Comparison of ENCODE assay signal across 17 cellular contexts in the genomic region with DNA sequence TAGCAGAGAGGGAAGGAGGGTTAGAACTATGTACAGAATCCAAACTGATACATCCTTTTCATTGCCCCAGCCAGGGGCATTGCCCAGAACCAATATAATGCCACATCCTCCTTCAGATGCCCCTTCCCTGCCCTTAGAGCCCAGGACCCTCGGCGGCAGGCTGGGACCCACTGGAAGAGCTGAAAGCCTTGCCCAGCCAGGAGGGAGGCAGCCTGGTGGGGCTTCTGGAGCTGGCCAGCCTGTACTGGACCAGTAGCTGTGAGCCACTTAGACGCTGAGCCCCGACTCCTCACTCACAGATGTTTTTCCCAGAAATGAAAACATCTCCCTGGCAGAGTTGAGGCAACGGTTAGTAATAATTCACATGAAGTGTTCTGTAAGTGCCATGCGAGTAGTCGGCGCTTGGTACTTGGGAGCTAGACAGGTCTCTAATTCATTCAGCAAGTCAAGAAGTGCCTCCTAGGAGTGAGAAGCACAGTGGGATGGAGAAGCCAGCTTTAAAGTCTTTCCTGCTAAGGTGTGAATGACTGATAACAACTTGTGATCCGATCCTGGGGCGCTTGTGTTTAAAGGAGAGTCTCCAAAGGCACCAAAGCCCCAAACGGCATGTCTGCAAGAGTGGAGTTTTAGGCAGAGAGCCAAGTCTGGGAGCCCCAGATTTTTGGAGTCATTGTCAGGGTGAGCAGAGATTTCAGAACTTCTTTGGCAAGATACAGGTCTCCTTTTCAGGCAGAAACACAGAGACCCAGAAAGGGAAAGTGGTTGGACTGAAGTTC. TPM values are rescaled to one million over a fixed set of nuclear protein-coding genes. Genes with fewer than 3 reads are reported as not detected.
DNase-seq lines count a peak whose midpoint lies in the region; ATAC-seq and TF ChIP-seq lines count a peak whose summit lies in the region.
"Had no signal": no experiment of that assay in that cellular context is flagged by ENCODE, and none has a peak within 500 bp of the region (broad histone marks: within the 10 kb centered on the region; RNA-seq: fewer than 3 reads in every experiment).

No MANE protein-coding gene starts in this region.

- POLR2A ChIA-PET in activated CD8-positive, alpha-beta T cell treated with anti-CD3 and anti-CD28 coated beads, Interleukin-2, amount 10 ng/mL, durations not matched to agents 7 days and 5 days (lab: Charles Lee): interaction anchor here (0.6 to 2.4 kb wide), 4 partner anchors 8 to 11 kb away, joined by 3 to 6 read pairs (median 4); no protein-coding TSS in a partner anchor

- WGBS in stomach, 5 donors: 76 to 82% (median 77%) methylated on average over 11 of the region's 11 CpGs

- no peak for TF ChIP-seq POLR2A in stomach (IDR thresholded peaks at IDR 0.05)

- peaks cover 91% of the 10 kb centered on the region for H3K4me1 ChIP-seq in left ventricle myocardium inferior
- H3K4me1 ChIP-seq in stomach: peaks cover 48 to 94% (median 77%) of the 10 kb centered on the region in 4 donors

- no peak for DNase-seq in activated T-cell treated with anti-CD3 and anti-CD28 coated beads, Interleukin-2, amount 50 U/mL, for 4 hours
- no peak for DNase-seq in activated T-cell treated with anti-CD3 and anti-CD28 coated beads for 4 hours
- no peak for DNase-seq in activated CD8-positive, alpha-beta T cell treated with anti-CD3 and anti-CD28 coated beads, Interleukin-2, amount 10 ng/mL, durations not matched to agents 7 days and 5 days
- DNase-seq in left ventricle myocardium inferior: no peak
- DNase-seq in stomach: no peak
- no peak for DNase-seq in left colon
- DNase-seq in NCI-H524 treated with DMSO at 0.1 percent for 48 hours (lab: John Stamatoyannopoulos, UW): no peak
- DNase-seq: activated CD8-positive, alpha-beta memory T cell treated with anti-CD3 and anti-CD28 coated beads, Interleukin-2, amount 50 U/mL, for 48 hours; AML-193; GDM1; NCI-H2107; right lobe of liver; T-helper 9 cell had no signal

- H3K36me3 ChIP-seq in left ventricle myocardium inferior (peaks cover 41% of the 10 kb centered on the region), stomach (peaks cover 8 to 48% (median 35%) of the 10 kb centered on the region in 4 donors)
- H3K36me3 ChIP-seq: cardiac muscle cell, right lobe of liver had no signal

- CTCF ChIA-PET in activated CD8-positive, alpha-beta T cell treated with anti-CD3 and anti-CD28 coated beads, Interleukin-2, amount 10 ng/mL, durations not matched to agents 7 days and 5 days (lab: Charles Lee): interaction anchor here (0.8 to 6.0 kb wide), 7 partner anchors 9 to 69 kb away, joined by 3 to 34 read pairs (median 5); a partner anchor contains a TSS

- intact Hi-C loops in left ventricle myocardium inferior (cut with micrococcal nuclease): no loop called here
- intact Hi-C loops in stomach (cut with DNase I; ENCODE audit: low total_unique reads): no loop called here
- intact Hi-C loops in left colon (cut with DNase I, micrococcal nuclease): no loop called here

- H3K27me3 ChIP-seq in left ventricle myocardium inferior (ENCODE audit: low read depth): no peaks in the 10 kb centered on the region
- no peaks in the 10 kb centered on the region for H3K27me3 ChIP-seq in stomach
- H3K27me3 ChIP-seq: cardiac muscle cell, right lobe of liver had no signal

- H3K36me3 Mint-ChIP-seq in activated T-cell treated with anti-CD3 and anti-CD28 coated beads, Interleukin-2, amount 50 U/mL, for 4 hours (ENCODE audit: insufficient read depth): peaks cover 46% of the 10 kb centered on the region
- peaks cover 74% of the 10 kb centered on the region for H3K36me3 Mint-ChIP-seq in activated CD8-positive, alpha-beta T cell treated with anti-CD3 and anti-CD28 coated beads, Interleukin-2, amount 10 ng/mL, durations not matched to agents 7 days and 5 days (ENCODE audit: low read depth)

- H3K9me3 ChIP-seq in left ventricle myocardium inferior (replicated peaks): no peaks in the 10 kb centered on the region
- H3K9me3 ChIP-seq in stomach: no peaks in the 10 kb centered on the region
- H3K9me3 ChIP-seq: right lobe of liver had no signal

- no peaks in the 10 kb centered on the region for H3K9me3 Mint-ChIP-seq in activated T-cell treated with anti-CD3 and anti-CD28 coated beads, Interleukin-2, amount 50 U/mL, for 4 hours
- H3K9me3 Mint-ChIP-seq in activated CD8-positive, alpha-beta T cell treated with anti-CD3 and anti-CD28 coated beads, Interleukin-2, amount 10 ng/mL, durations not matched to agents 7 days and 5 days (ENCODE audit: insufficient read depth): no peaks in the 10 kb centered on the region

- no peak overlapping the region for H3K4me3 ChIP-seq in left ventricle myocardium inferior
- no peak overlapping the region for H3K4me3 ChIP-seq in stomach
- H3K4me3 ChIP-seq: cardiac muscle cell, right lobe of liver had no signal

- no peak for TF ChIP-seq CTCF in left ventricle myocardium inferior (IDR thresholded peaks at IDR 0.05; ENCODE audit: borderline replicate concordance)
- TF ChIP-seq CTCF in stomach (IDR thresholded peaks at IDR 0.05): no peak

- no peaks in the 10 kb centered on the region for H3K27me3 Mint-ChIP-seq in activated T-cell treated with anti-CD3 and anti-CD28 coated beads, Interleukin-2, amount 50 U/mL, for 4 hours (ENCODE audit: low read depth)
- H3K27me3 Mint-ChIP-seq in activated CD8-positive, alpha-beta T cell treated with anti-CD3 and anti-CD28 coated beads, Interleukin-2, amount 10 ng/mL, durations not matched to agents 7 days and 5 days (ENCODE audit: low read depth): no peaks in the 10 kb centered on the region

- peak overlapping the region; percentile 73 for H3K27ac Mint-ChIP-seq in activated CD8-positive, alpha-beta T cell treated with anti-CD3 and anti-CD28 coated beads, Interleukin-2, amount 10 ng/mL, durations not matched to agents 7 days and 5 days

- ATAC-seq in activated T-cell treated with anti-CD3 and anti-CD28 coated beads, Interleukin-2, amount 50 U/mL, for 4 hours: no peak
- ATAC-seq in activated CD8-positive, alpha-beta T cell treated with anti-CD3 and anti-CD28 coated beads, Interleukin-2, amount 10 ng/mL, durations not matched to agents 7 days and 5 days: no peak
- ATAC-seq in GM21529 (IDR thresholded peaks at IDR 0.05; ENCODE audit: unreplicated experiment): no peak
- no peak for ATAC-seq in left colon
- ATAC-seq: esophagus mucosa, right lobe of liver had no signal

- TF ChIP-seq EP300 in stomach (IDR thresholded peaks at IDR 0.05): no peak

- peaks cover 85% of the 10 kb centered on the region for H3K4me1 Mint-ChIP-seq in activated T-cell treated with anti-CD3 and anti-CD28 coated beads, Interleukin-2, amount 50 U/mL, for 4 hours (ENCODE audit: low read depth)
- peaks cover 85% of the 10 kb centered on the region for H3K4me1 Mint-ChIP-seq in activated CD8-positive, alpha-beta T cell treated with anti-CD3 and anti-CD28 coated beads, Interleukin-2, amount 10 ng/mL, durations not matched to agents 7 days and 5 days (ENCODE audit: low read depth)

- peak overlapping the region; percentile 33 for H3K4me3 Mint-ChIP-seq in activated T-cell treated with anti-CD3 and anti-CD28 coated beads, Interleukin-2, amount 50 U/mL, for 4 hours
- H3K4me3 Mint-ChIP-seq in activated CD8-positive, alpha-beta T cell treated with anti-CD3 and anti-CD28 coated beads, Interleukin-2, amount 10 ng/mL, durations not matched to agents 7 days and 5 days: no peak overlapping the region

- H3K27ac ChIP-seq in left ventricle myocardium inferior (replicated peaks) (peak overlapping the region; percentile 99), stomach (peak overlapping the region in 4 of 5 donors; percentile 88 to 93 (median 91))
- H3K27ac ChIP-seq: cardiac muscle cell, right lobe of liver had no signal

RNA-seq across cellular contexts. Expression of a gene that starts 9.8 kb away (rescaled TPM):
- total RNA-seq in activated T-cell treated with anti-CD3 and anti-CD28 coated beads, Interleukin-2, amount 50 U/mL, for 4 hours: 100 to 1,000 TPM; 238 to 274 (median 240) TPM
- 100 to 1,000 TPM; 127 to 133 TPM for total RNA-seq in activated CD8-positive, alpha-beta T cell treated with anti-CD3 and anti-CD28 coated beads, Interleukin-2, amount 10 ng/mL, durations not matched to agents 7 days and 5 days
- total RNA-seq in left ventricle myocardium inferior (104 TPM), stomach (100 to 1,000 TPM in 1 of 5 donors, 10 to 100 TPM in 4; 14.7 to 103 (median 16.5) TPM), left colon (10 to 100 TPM; 50.5 to 76.7 TPM)
- 10 to 100 TPM; 14.2 to 21.7 (median 15.9) TPM for polyA plus RNA-seq in stomach

RNA-seq across cellular contexts. Expression of a gene that starts 44.0 kb away (rescaled TPM):
- under 1 TPM; 0.05 to 0.28 (median 0.18) TPM for total RNA-seq in activated T-cell treated with anti-CD3 and anti-CD28 coated beads, Interleukin-2, amount 50 U/mL, for 4 hours
- 1 to 10 TPM in 1 of 2 experiments, under 1 TPM in 1; 0.73 to 1.1 TPM for total RNA-seq in activated CD8-positive, alpha-beta T cell treated with anti-CD3 and anti-CD28 coated beads, Interleukin-2, amount 10 ng/mL, durations not matched to agents 7 days and 5 days
- total RNA-seq in left ventricle myocardium inferior (0.05 TPM), stomach (not detected), left colon (under 1 TPM in 1 of 2 donors, not detected in 1; 0.08 TPM)
- under 1 TPM in 1 of 3 donors, not detected in 2; 0.03 TPM for polyA plus RNA-seq in stomach
- total RNA-seq: esophagus mucosa, LHCN-M2 had no signal
- polyA plus RNA-seq: cardiac muscle cell had no signal
